21 cellular contexts compared by ENCODE assay signal in the genomic region with DNA sequence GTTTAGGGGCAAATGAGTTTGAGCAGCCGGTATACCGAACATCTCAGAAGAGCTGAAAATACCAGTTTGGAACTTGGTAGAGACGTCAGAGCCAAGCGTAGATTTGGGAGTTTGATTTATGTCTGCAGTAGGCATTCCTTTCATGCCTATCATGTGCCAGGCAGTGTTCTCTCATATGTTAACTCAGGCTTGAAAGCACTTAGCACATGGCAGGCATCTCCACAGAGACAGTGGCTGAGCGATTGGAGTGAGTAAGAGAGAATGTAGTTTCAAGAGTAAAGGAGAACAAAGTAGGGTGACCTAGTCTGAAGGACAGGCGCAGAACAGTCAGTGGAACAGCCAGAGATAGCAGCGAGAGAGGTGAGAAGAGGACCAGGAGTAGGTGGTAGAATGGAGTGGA.
DNase-seq lines count a peak whose midpoint lies in the region; ATAC-seq and TF ChIP-seq lines count a peak whose summit lies in the region.
"Had no signal": no experiment of that assay in that cellular context is flagged by ENCODE, and none has a peak within 500 bp of the region (broad histone marks: within the 10 kb centered on the region; RNA-seq: fewer than 3 reads in every experiment).

No MANE protein-coding gene starts in this region.

- H3K27ac Mint-ChIP-seq in HFFc6: no peak overlapping the region

- no peak for TF ChIP-seq RAD21 in SK-N-SH (IDR thresholded peaks at IDR 0.05; ENCODE audit: low read length)

- no peak overlapping the region for H3K9ac ChIP-seq in BLaER1 treated with 17β-estradiol and CSF1 and Interleukin-3, amounts not matched to agents 10 nM and 100 nM
- no peak overlapping the region for H3K9ac ChIP-seq in SK-N-SH

- CTCF ChIA-PET in SK-N-SH (lab: Yijun Ruan, JAX) (interaction anchor here (1.3 to 1.8 kb wide), 3 partner anchors 10 to 18 kb away, joined by 3 to 5 read pairs (median 5); no protein-coding TSS in a partner anchor), HEK293T (lab: Yijun Ruan, JAX) (no interaction called here)

- H3K27ac ChIP-seq in BLaER1 treated with 17β-estradiol and CSF1 and Interleukin-3, amounts not matched to agents 10 nM and 100 nM: no peak overlapping the region
- H3K27ac ChIP-seq in SK-N-SH (ENCODE audit: low read depth in 2 of 2, low read length in 1 of 2) (no peak overlapping the region), psoas muscle (no peak overlapping the region)
- H3K27ac ChIP-seq: A549, Peyer's patch, SK-N-MC had no signal

- TF ChIP-seq CTCF in SK-N-SH (IDR thresholded peaks at IDR 0.05) (no peak), psoas muscle (IDR thresholded peaks at IDR 0.05) (no peak), HFFc6 (IDR thresholded peaks at IDR 0.05) (no peak)

- WGBS in SK-N-SH (ENCODE audit: low lambda C conversion rate): 92% methylated on average over 7 of the region's 7 CpGs
- WGBS in psoas muscle, 3 donors: 29 to 37% (median 35%) methylated on average over 7 of the region's 7 CpGs

- H3K9me3 Mint-ChIP-seq in HFFc6: no peaks in the 10 kb centered on the region
- H3K9me3 Mint-ChIP-seq: CD8-positive, alpha-beta memory T cell had no signal

- H3K9me3 ChIP-seq in BLaER1 treated with 17β-estradiol and CSF1 and Interleukin-3, amounts not matched to agents 10 nM and 100 nM (replicated peaks in 1 of 11): no peaks in the 10 kb centered on the region
- H3K9me3 ChIP-seq in SK-N-SH: no peaks in the 10 kb centered on the region
- H3K9me3 ChIP-seq in psoas muscle: no peaks in the 10 kb centered on the region
- H3K9me3 ChIP-seq: A549, Peyer's patch had no signal

- no peak overlapping the region for H3K4me3 ChIP-seq in BLaER1 treated with 17β-estradiol and CSF1 and Interleukin-3, amounts not matched to agents 10 nM and 100 nM
- H3K4me3 ChIP-seq in SK-N-SH (ENCODE audit: low read depth in 2 of 2, low read length in 1 of 2) (no peak overlapping the region), psoas muscle (no peak overlapping the region)
- H3K4me3 ChIP-seq: A549, Peyer's patch, SK-N-MC had no signal

- H4K20me1 ChIP-seq in BLaER1 treated with 17β-estradiol and CSF1 and Interleukin-3, amounts not matched to agents 10 nM and 100 nM: peaks cover 0 to 22% (median 4%) of the 10 kb centered on the region in 11 experiments; a peak in 11 of 22 replicates
- no peaks in the 10 kb centered on the region for H4K20me1 ChIP-seq in SK-N-SH (ENCODE audit: insufficient read depth)

- peaks cover 19% of the 10 kb centered on the region; the same call in 1 of the 2 replicates for H3K4me1 Mint-ChIP-seq in HFFc6 (ENCODE audit: low read depth)

- H3K79me2 ChIP-seq in SK-N-SH (ENCODE audit: insufficient read depth): no peaks in the 10 kb centered on the region

- POLR2A ChIA-PET in SK-N-SH (lab: Yijun Ruan, JAX) (no interaction called here), HEK293T (lab: Yijun Ruan, JAX) (interaction anchor here (0.6 kb wide), 1 partner anchor 745 kb away, joined by 3 read pairs; no protein-coding TSS in a partner anchor)

- H3K4me3 Mint-ChIP-seq in HFFc6: no peak overlapping the region
- H3K4me3 Mint-ChIP-seq: CD8-positive, alpha-beta memory T cell had no signal

- no peak overlapping the region for H2AFZ ChIP-seq in SK-N-SH (ENCODE audit: low read depth)

- ATAC-seq in left cardiac atrium: peak; percentile 53 to 80
- ATAC-seq in psoas muscle: peak; percentile 34 to 82 (median 80)

- no peaks in the 10 kb centered on the region for H3K27me3 ChIP-seq in BLaER1 treated with 17β-estradiol and CSF1 and Interleukin-3, amounts not matched to agents 10 nM and 100 nM
- H3K27me3 ChIP-seq in SK-N-SH (ENCODE audit: insufficient read depth) (no peaks in the 10 kb centered on the region), psoas muscle (ENCODE audit: insufficient read depth in 3 of 3, low read length in 2 of 3) (no peaks in the 10 kb centered on the region)
- H3K27me3 ChIP-seq: Peyer's patch had no signal

- H3K4me1 ChIP-seq in BLaER1 treated with 17β-estradiol and CSF1 and Interleukin-3, amounts not matched to agents 10 nM and 100 nM: peaks cover 32 to 42% (median 39%) of the 10 kb centered on the region in 10 experiments
- H3K4me1 ChIP-seq in SK-N-SH (ENCODE audit: control insufficient read depth in 1 of 2, insufficient read depth in 2 of 2, low read depth in 1 of 2, low read length in 1 of 2) (peaks cover 0 to 16% of the 10 kb centered on the region in 2 experiments; a peak in 2 of 4 replicates), psoas muscle (peaks cover 10% of the 10 kb centered on the region)

- H3F3A ChIP-seq in SK-N-SH (replicated peaks; ENCODE audit: insufficient read depth): no peaks in the 10 kb centered on the region

- H3K36me3 ChIP-seq in BLaER1 treated with 17β-estradiol and CSF1 and Interleukin-3, amounts not matched to agents 10 nM and 100 nM: peaks cover 0 to 8% (median 0%) of the 10 kb centered on the region in 11 experiments; a peak in 4 of 22 replicates
- H3K36me3 ChIP-seq in SK-N-SH (replicated peaks in 1 of 2; ENCODE audit: control insufficient read depth in 1 of 2, insufficient read depth in 2 of 2, low read length in 1 of 2): no peaks in the 10 kb centered on the region
- no peaks in the 10 kb centered on the region for H3K36me3 ChIP-seq in psoas muscle (ENCODE audit: insufficient read depth in 1 of 2, low read depth in 1 of 2)
- H3K36me3 ChIP-seq: Peyer's patch had no signal

- H3K9me2 ChIP-seq in SK-N-SH: no peaks in the 10 kb centered on the region

- intact Hi-C loops in left cardiac atrium (cut with DNase I): no loop called here
- intact Hi-C loops in psoas muscle (cut with DNase I): no loop called here

- DNase-seq in SK-N-SH: no peak
- DNase-seq in left cardiac atrium: no peak
- no peak for DNase-seq in psoas muscle
- no peak for DNase-seq in MV-4-11 (lab: John Stamatoyannopoulos, UW)
- DNase-seq in HFFc6: no peak
- DNase-seq in HEK293T (ENCODE audit: extremely low spot score): no peak
- DNase-seq in DMS53 treated with DMSO at 0.1 percent for 48 hours (lab: John Stamatoyannopoulos, UW; ENCODE audit: unreplicated experiment): no peak
- DNase-seq: C1 segment of cervical spinal cord; CD8-positive, alpha-beta memory T cell; DMS79; MM.1S; NCI-H1092 treated with DMSO at 0.1 percent for 48 hours; NCI-H2081; NCI-H2171 treated with DMSO at 0.1 percent for 48 hours; NCI-H510A; NCI-H748 treated with DMSO at 0.1 percent for 48 hours; NK-92 treated with Interleukin-12 subunit alpha and Interleukin-12 subunit beta, amount 100 ng/mL, for 24 hours; Peyer's patch had no signal

- peak overlapping the region in 6 of 11 experiments; percentile 7 to 87 (median 82); a peak in 7 of 22 replicates for H3K4me2 ChIP-seq in BLaER1 treated with 17β-estradiol and CSF1 and Interleukin-3, amounts not matched to agents 10 nM and 100 nM
- no peak overlapping the region for H3K4me2 ChIP-seq in SK-N-SH
- H3K4me2 ChIP-seq: A549 had no signal

- no peaks in the 10 kb centered on the region for H3K27me3 Mint-ChIP-seq in HFFc6 (ENCODE audit: insufficient read depth)
- H3K27me3 Mint-ChIP-seq: CD8-positive, alpha-beta memory T cell had no signal

- TF ChIP-seq EP300 in SK-N-SH (IDR thresholded peaks at IDR 0.05; ENCODE audit: borderline replicate concordance in 1 of 2, low read depth in 1 of 2, low read length in 1 of 2): no peak

- no peaks in the 10 kb centered on the region for H3K36me3 Mint-ChIP-seq in HFFc6 (ENCODE audit: low read depth)

TF ChIP-seq in SK-N-SH, 30 proteins besides CTCF, POLR2A, EP300 and RAD21:
- TF ChIP-seq POLR2AphosphoS5 (IDR thresholded peaks at IDR 0.05; ENCODE audit: low read depth, low read length): no peak
- TF ChIP-seq, protein P1, sequence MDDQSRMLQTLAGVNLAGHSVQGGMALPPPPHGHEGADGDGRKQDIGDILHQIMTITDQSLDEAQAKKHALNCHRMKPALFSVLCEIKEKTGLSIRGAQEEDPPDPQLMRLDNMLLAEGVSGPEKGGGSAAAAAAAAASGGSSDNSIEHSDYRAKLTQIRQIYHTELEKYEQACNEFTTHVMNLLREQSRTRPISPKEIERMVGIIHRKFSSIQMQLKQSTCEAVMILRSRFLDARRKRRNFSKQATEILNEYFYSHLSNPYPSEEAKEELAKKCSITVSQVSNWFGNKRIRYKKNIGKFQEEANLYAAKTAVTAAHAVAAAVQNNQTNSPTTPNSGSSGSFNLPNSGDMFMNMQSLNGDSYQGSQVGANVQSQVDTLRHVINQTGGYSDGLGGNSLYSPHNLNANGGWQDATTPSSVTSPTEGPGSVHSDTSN (IDR thresholded peaks at IDR 0.05): peak; percentile 34

TF ChIP-seq in HEK293T, 16 proteins besides CTCF, POLR2A, EP300 and RAD21:
- TF ChIP-seq ARNT (IDR thresholded peaks at IDR 0.05) (no peak), ELF4 (IDR thresholded peaks at IDR 0.05) (no peak), LEF1 (IDR thresholded peaks at IDR 0.05; ENCODE audit: borderline replicate concordance) (no peak), L3MBTL2 (conservative IDR thresholded peaks at IDR 0.05) (no peak), FOXA1 (IDR thresholded peaks at IDR 0.05) (no peak), FOXM1 (IDR thresholded peaks at IDR 0.05; ENCODE audit: borderline replicate concordance) (no peak), BHLHE40 (IDR thresholded peaks at IDR 0.05; ENCODE audit: borderline replicate concordance) (no peak), ZNF384 (IDR thresholded peaks at IDR 0.05) (no peak), SUZ12 (IDR thresholded peaks at IDR 0.05) (no peak), NFRKB (IDR thresholded peaks at IDR 0.05) (no peak), HDGF (IDR thresholded peaks at IDR 0.05; ENCODE audit: borderline replicate concordance) (no peak), CTBP1 (IDR thresholded peaks at IDR 0.05; ENCODE audit: borderline replicate concordance) (no peak)
- TF ChIP-seq, protein P2, sequence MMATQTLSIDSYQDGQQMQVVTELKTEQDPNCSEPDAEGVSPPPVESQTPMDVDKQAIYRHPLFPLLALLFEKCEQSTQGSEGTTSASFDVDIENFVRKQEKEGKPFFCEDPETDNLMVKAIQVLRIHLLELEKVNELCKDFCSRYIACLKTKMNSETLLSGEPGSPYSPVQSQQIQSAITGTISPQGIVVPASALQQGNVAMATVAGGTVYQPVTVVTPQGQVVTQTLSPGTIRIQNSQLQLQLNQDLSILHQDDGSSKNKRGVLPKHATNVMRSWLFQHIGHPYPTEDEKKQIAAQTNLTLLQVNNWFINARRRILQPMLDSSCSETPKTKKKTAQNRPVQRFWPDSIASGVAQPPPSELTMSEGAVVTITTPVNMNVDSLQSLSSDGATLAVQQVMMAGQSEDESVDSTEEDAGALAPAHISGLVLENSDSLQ (IDR thresholded peaks at IDR 0.05): no peak
